Comparison of ENCODE assay signal across 16 cellular contexts in genomic region chr10:43344051-43344450, GRCh38. TPM values are rescaled to one million over a fixed set of nuclear protein-coding genes. Genes with fewer than 3 reads are reported as not detected.
"Had no signal": no experiment of that assay in that cellular context is flagged by ENCODE, and none has a peak within 500 bp of the region (broad histone marks: within the 10 kb centered on the region; RNA-seq: fewer than 3 reads in every experiment).

No MANE protein-coding gene starts in this region.

- H3K27ac ChIP-seq: testis, upper lobe of right lung had no signal

- H3K4me3 ChIP-seq: testis, upper lobe of right lung had no signal

- FAIRE-seq: colon, frontal cortex, kidney had no signal

- DNase-seq: activated CD4-positive, alpha-beta memory T cell treated with anti-CD3 and anti-CD28 coated beads, Interleukin-2, amount 10 ng/mL, durations not matched to agents 7 days and 5 days; activated CD4-positive, alpha-beta T cell treated with anti-CD3 and anti-CD28 coated beads for 1 hour; activated CD8-positive, alpha-beta memory T cell treated with anti-CD3 and anti-CD28 coated beads, Interleukin-2, amount 50 U/mL, for 48 hours; activated naive CD4-positive, alpha-beta T cell; kidney; retina; stimulated activated CD4-positive, alpha-beta T cell treated with anti-CD3 and anti-CD28 coated beads, Interleukin-15, amount 100 ng/mL, for 24 hours; stimulated activated CD4-positive, alpha-beta T cell treated with anti-CD3 and anti-CD28 coated beads, Interleukin-4, amount 100 ng/mL, for 4 hours; stimulated activated naive CD8-positive, alpha-beta T cell treated with anti-CD3 and anti-CD28 coated beads, Interleukin-15, amount 100 ng/mL, for 72 hours; testis; upper lobe of right lung had no signal

- H3K27me3 ChIP-seq: testis, upper lobe of right lung had no signal

- ATAC-seq: stimulated activated naive CD8-positive, alpha-beta T cell treated with anti-CD3 and anti-CD28 coated beads, Interleukin-15, amount 100 ng/mL, for 72 hours; upper lobe of right lung had no signal

- H3K36me3 ChIP-seq: upper lobe of right lung had no signal

- H3K9me3 ChIP-seq: testis, upper lobe of right lung had no signal

- H3K4me1 ChIP-seq: testis, upper lobe of right lung had no signal

RNA-seq across cellular contexts. Expression of gene FXYD4, which starts 27.4 kb away (rescaled TPM):
- total RNA-seq: activated CD4-positive, alpha-beta memory T cell treated with anti-CD3 and anti-CD28 coated beads, Interleukin-2, amount 10 ng/mL, durations not matched to agents 7 days and 5 days; cardiac septum; fibroblast of lung; frontal cortex; lower leg skin had no signal
- polyA plus RNA-seq: fibroblast of lung had no signal
